In genomic region chr1:198160946-198161614, GRCh38 we compare ENCODE assay signal across 1 cellular context.
TF ChIP-seq lines count a peak whose summit lies in the region.

No MANE protein-coding gene starts in this region.

TF ChIP-seq in liver, 16 proteins besides CTCF, POLR2A, EP300 and RAD21 (continued from another document):
- no peak for TF ChIP-seq GABPA (IDR thresholded peaks at IDR 0.05 in 1 of 2, conservative IDR thresholded peaks at IDR 0.05 in 1 of 2)
- no peak for TF ChIP-seq RXRA (IDR thresholded peaks at IDR 0.05)
- no peak for TF ChIP-seq TAF1 (conservative IDR thresholded peaks at IDR 0.05)
- TF ChIP-seq NR2F2 (IDR thresholded peaks at IDR 0.05) = no peak
